Comparison of ENCODE assay signal across 8 cellular contexts in the genomic region with DNA sequence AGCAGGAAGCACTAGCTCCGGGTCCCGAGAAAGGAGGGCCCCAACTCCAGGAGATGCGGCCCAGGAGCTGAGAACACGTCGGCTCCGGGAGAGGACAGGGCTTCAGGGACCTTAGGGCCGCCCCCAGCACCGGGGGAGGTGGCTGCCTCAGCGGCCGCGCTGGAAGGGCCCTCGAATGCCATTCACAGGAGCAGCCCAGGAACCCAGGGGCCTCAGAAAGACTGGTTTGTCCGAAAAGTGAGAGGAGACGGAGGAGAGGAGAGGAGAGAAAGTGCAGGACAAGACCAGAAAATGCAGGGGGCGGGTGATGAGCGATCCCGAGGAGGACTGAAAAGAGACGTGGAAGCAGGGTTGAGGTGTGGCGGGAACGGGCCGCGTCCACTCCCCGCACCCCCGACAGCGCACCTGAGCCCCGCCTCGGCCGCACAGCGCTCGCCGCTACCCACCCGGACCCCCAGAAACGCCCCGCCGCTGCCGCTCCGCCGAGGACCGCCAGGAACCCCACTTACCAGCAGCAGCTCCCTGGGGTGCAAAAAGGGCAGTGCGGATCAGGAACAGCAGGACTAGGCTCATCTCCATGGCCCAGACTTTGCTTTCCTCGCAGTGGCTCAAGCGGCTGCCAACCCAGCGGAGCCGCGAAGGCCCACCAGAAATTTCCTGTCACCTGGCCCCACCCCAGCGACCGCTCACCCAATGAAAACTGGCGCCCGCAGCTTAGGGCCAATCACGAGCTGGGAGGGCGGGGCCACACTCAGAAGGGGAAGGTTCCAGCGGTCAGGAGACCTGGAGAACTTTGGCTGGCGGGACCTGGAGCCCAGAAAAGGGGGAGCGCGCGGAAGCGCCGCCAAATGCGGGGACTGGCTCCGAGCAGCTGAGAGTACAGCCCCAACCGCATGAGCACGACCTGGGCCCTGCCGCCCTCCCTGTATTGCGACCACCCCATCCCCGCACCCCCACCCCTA. TPM values are rescaled to one million over a fixed set of nuclear protein-coding genes. Genes with fewer than 3 reads are reported as not detected.
DNase-seq lines count a peak whose midpoint lies in the region; ATAC-seq and TF ChIP-seq lines count a peak whose summit lies in the region.

No MANE protein-coding gene starts in this region.

- H3K4me2 ChIP-seq in OCI-LY3 (ENCODE audit: low read length) = peak overlapping the region; percentile 43

- TF ChIP-seq CTCF in BJ (IDR thresholded peaks at IDR 0.05; ENCODE audit: insufficient read depth, low read depth, low read length) (no peak), OCI-LY3 (IDR thresholded peaks at IDR 0.05; ENCODE audit: low read depth, low read length) (no peak)

- H3K4me1 ChIP-seq in OCI-LY3 (ENCODE audit: low read length) = peaks cover 3% of the 10 kb centered on the region; the same call in 1 of the 2 replicates
- peaks cover 14 to 20% of the 10 kb centered on the region in 2 donors for H3K4me1 ChIP-seq in naive thymus-derived CD4-positive, alpha-beta T cell (ENCODE audit: control insufficient read depth in 2 of 2, insufficient read depth in 2 of 2, low read length in 2 of 2)

- no peak overlapping the region for H2AFZ ChIP-seq in OCI-LY3 (ENCODE audit: low read depth, low read length)

- no peaks in the 10 kb centered on the region for H3K9me3 Mint-ChIP-seq in activated T-cell treated with anti-CD3 and anti-CD28 coated beads, Interleukin-2, amount 50 U/mL, for 72 hours
- peaks cover 0 to 2% (median 0%) of the 10 kb centered on the region in 11 donors for H3K9me3 Mint-ChIP-seq in naive thymus-derived CD4-positive, alpha-beta T cell
- H3K9me3 Mint-ChIP-seq in stimulated activated effector memory CD8-positive, alpha-beta T cell treated with anti-CD3 and anti-CD28 coated beads, Interleukin-12 subunit alpha, Interleukin-12 subunit beta, amount 100 ng/mL, for 72 hours = no peaks in the 10 kb centered on the region

- no peaks in the 10 kb centered on the region for H3K79me2 ChIP-seq in OCI-LY3 (ENCODE audit: low read length)

- CTCF ChIA-PET in BJ (lab: Yijun Ruan, JAX) = interaction anchor here (0.6 to 7.7 kb wide), 10 partner anchors 9 to 1061 kb away, joined by 3 to 62 read pairs (median 4); no protein-coding TSS in a partner anchor
- CTCF ChIA-PET in naive thymus-derived CD4-positive, alpha-beta T cell (lab: Charles Lee) = interaction anchor here (0.7 to 7.7 kb wide), 9 partner anchors 11 to 219 kb away, joined by 3 to 107 read pairs (median 4); no protein-coding TSS in a partner anchor

- peak overlapping the region; percentile 94 for H3K4me3 Mint-ChIP-seq in activated T-cell treated with anti-CD3 and anti-CD28 coated beads, Interleukin-2, amount 50 U/mL, for 72 hours
- H3K4me3 Mint-ChIP-seq in naive thymus-derived CD4-positive, alpha-beta T cell = peak overlapping the region; percentile 94 to 100 (median 97)
- H3K4me3 Mint-ChIP-seq in stimulated activated effector memory CD8-positive, alpha-beta T cell treated with anti-CD3 and anti-CD28 coated beads, Interleukin-12 subunit alpha, Interleukin-12 subunit beta, amount 100 ng/mL, for 72 hours = peak overlapping the region; percentile 100

- H3K27ac Mint-ChIP-seq in activated T-cell treated with anti-CD3 and anti-CD28 coated beads, Interleukin-2, amount 50 U/mL, for 72 hours = peak overlapping the region; percentile 71
- H3K27ac Mint-ChIP-seq in naive thymus-derived CD4-positive, alpha-beta T cell = peak overlapping the region; percentile 58 to 95 (median 86)
- H3K27ac Mint-ChIP-seq in stimulated activated effector memory CD8-positive, alpha-beta T cell treated with anti-CD3 and anti-CD28 coated beads, Interleukin-12 subunit alpha, Interleukin-12 subunit beta, amount 100 ng/mL, for 72 hours = peak overlapping the region; percentile 95

- no peaks in the 10 kb centered on the region for H4K20me1 ChIP-seq in OCI-LY3 (ENCODE audit: insufficient read depth, low read length)

- peak overlapping the region; percentile 85 for H3K4me3 ChIP-seq in BJ (ENCODE audit: low read depth, low read length)
- peak overlapping the region; percentile 65 for H3K4me3 ChIP-seq in OCI-LY3 (ENCODE audit: low read length)
- peak overlapping the region; percentile 86 for H3K4me3 ChIP-seq in naive thymus-derived CD4-positive, alpha-beta T cell (ENCODE audit: low read length)

- peak; percentile 67 for ATAC-seq in GM19043 (IDR thresholded peaks at IDR 0.05; ENCODE audit: low read depth, unreplicated experiment)
- ATAC-seq in HG03354 (IDR thresholded peaks at IDR 0.05; ENCODE audit: poor library complexity, severe bottlenecking, unreplicated experiment) = peak; percentile 79
- ATAC-seq in activated T-cell treated with anti-CD3 and anti-CD28 coated beads, Interleukin-2, amount 50 U/mL, for 72 hours (replicated peaks in 1 of 2) = peak; percentile 80 to 82
- peak; percentile 87 for ATAC-seq in naive thymus-derived CD4-positive, alpha-beta T cell
- ATAC-seq in stimulated activated effector memory CD8-positive, alpha-beta T cell treated with anti-CD3 and anti-CD28 coated beads, Interleukin-12 subunit alpha, Interleukin-12 subunit beta, amount 100 ng/mL, for 72 hours = peak; percentile 87

- H3K9me3 ChIP-seq in OCI-LY3 (ENCODE audit: insufficient read depth, low read length) = no peaks in the 10 kb centered on the region
- no peaks in the 10 kb centered on the region for H3K9me3 ChIP-seq in naive thymus-derived CD4-positive, alpha-beta T cell (ENCODE audit: control insufficient read depth in 2 of 3, low read length in 3 of 3)

- H3K4me1 Mint-ChIP-seq in activated T-cell treated with anti-CD3 and anti-CD28 coated beads, Interleukin-2, amount 50 U/mL, for 72 hours (ENCODE audit: low read depth) = peaks cover 37% of the 10 kb centered on the region
- peaks cover 32 to 76% (median 62%) of the 10 kb centered on the region in 7 donors for H3K4me1 Mint-ChIP-seq in naive thymus-derived CD4-positive, alpha-beta T cell
- peaks cover 65% of the 10 kb centered on the region for H3K4me1 Mint-ChIP-seq in stimulated activated effector memory CD8-positive, alpha-beta T cell treated with anti-CD3 and anti-CD28 coated beads, Interleukin-12 subunit alpha, Interleukin-12 subunit beta, amount 100 ng/mL, for 72 hours

- H3K36me3 ChIP-seq in BJ (ENCODE audit: control insufficient read depth, insufficient read depth, low read length) = no peaks in the 10 kb centered on the region; the same call in 1 of the 2 replicates
- no peaks in the 10 kb centered on the region for H3K36me3 ChIP-seq in OCI-LY3 (replicated peaks; ENCODE audit: low read depth, low read length)
- peaks cover 0 to 11% (median 0%) of the 10 kb centered on the region in 3 experiments for H3K36me3 ChIP-seq in naive thymus-derived CD4-positive, alpha-beta T cell (ENCODE audit: control insufficient read depth in 2 of 3, insufficient read depth in 3 of 3, low read length in 3 of 3)

- H3K36me3 Mint-ChIP-seq in activated T-cell treated with anti-CD3 and anti-CD28 coated beads, Interleukin-2, amount 50 U/mL, for 72 hours (ENCODE audit: insufficient read depth in 2 of 2) = no peaks in the 10 kb centered on the region
- peaks cover 0 to 11% (median 0%) of the 10 kb centered on the region in 5 donors for H3K36me3 Mint-ChIP-seq in naive thymus-derived CD4-positive, alpha-beta T cell
- peaks cover 14% of the 10 kb centered on the region for H3K36me3 Mint-ChIP-seq in stimulated activated effector memory CD8-positive, alpha-beta T cell treated with anti-CD3 and anti-CD28 coated beads, Interleukin-12 subunit alpha, Interleukin-12 subunit beta, amount 100 ng/mL, for 72 hours

- H3K9ac ChIP-seq in OCI-LY3 (ENCODE audit: low read length) = no peak overlapping the region

- no peak overlapping the region for H3K27ac ChIP-seq in OCI-LY3 (ENCODE audit: low read length)
- peak overlapping the region; percentile 71 for H3K27ac ChIP-seq in naive thymus-derived CD4-positive, alpha-beta T cell (ENCODE audit: low read depth, low read length)

- H3K27me3 ChIP-seq in BJ (ENCODE audit: control insufficient read depth, insufficient read depth, low read length) (no peaks in the 10 kb centered on the region), OCI-LY3 (ENCODE audit: low read depth, low read length) (no peaks in the 10 kb centered on the region)
- no peaks in the 10 kb centered on the region for H3K27me3 ChIP-seq in naive thymus-derived CD4-positive, alpha-beta T cell (ENCODE audit: control insufficient read depth in 2 of 2, insufficient read depth in 2 of 2, low read length in 2 of 2)

- no peaks in the 10 kb centered on the region for H3K27me3 Mint-ChIP-seq in activated T-cell treated with anti-CD3 and anti-CD28 coated beads, Interleukin-2, amount 50 U/mL, for 72 hours (ENCODE audit: low read depth)
- no peaks in the 10 kb centered on the region for H3K27me3 Mint-ChIP-seq in naive thymus-derived CD4-positive, alpha-beta T cell

- intact Hi-C loops in naive thymus-derived CD4-positive, alpha-beta T cell (cut with micrococcal nuclease) = loop anchor here in 1 of 2 donors (5.0 kb wide), 2 partner anchors 194 to 219 kb away; a partner anchor contains a TSS

- DNase-seq in BJ (ENCODE audit: low read depth) (peak; percentile 37), fibroblast of gingiva (ENCODE audit: low read depth) (peak; percentile 80)
- peak; percentile 88 to 90 for DNase-seq in activated T-cell treated with anti-CD3 and anti-CD28 coated beads, Interleukin-2, amount 50 U/mL, for 72 hours
- peak; percentile 65 to 84 (median 78) for DNase-seq in naive thymus-derived CD4-positive, alpha-beta T cell
- DNase-seq in stimulated activated effector memory CD8-positive, alpha-beta T cell treated with anti-CD3 and anti-CD28 coated beads, Interleukin-12 subunit alpha, Interleukin-12 subunit beta, amount 100 ng/mL, for 72 hours (ENCODE audit: low spot score in 2 of 2) = peak; percentile 69 to 92

- POLR2A ChIA-PET in BJ (lab: Charles Lee) = no interaction called here
- POLR2A ChIA-PET in naive thymus-derived CD4-positive, alpha-beta T cell (lab: Charles Lee) = interaction anchor here (0.6 to 5.5 kb wide), 12 partner anchors 10 to 465 kb away, joined by 3 to 32 read pairs (median 4); a partner anchor contains a TSS

RNA-seq across cellular contexts. Expression of a gene that starts 25.4 kb away (rescaled TPM):
- polyA plus RNA-seq in BJ (2011; rRNA removed) = 19.3 and 30.7 TPM in 2 replicates
- polyA minus RNA-seq in BJ (2011; rRNA and poly(A)+ RNA removed) = 10.2 and 11.0 TPM in 2 replicates
- total RNA-seq in activated T-cell treated with anti-CD3 and anti-CD28 coated beads, Interleukin-2, amount 50 U/mL, for 72 hours = 100 to 1,000 TPM; 238 to 275 TPM
- 100 to 1,000 TPM; 502 to 678 (median 522) TPM for total RNA-seq in naive thymus-derived CD4-positive, alpha-beta T cell
- 100 to 1,000 TPM; 348 to 498 TPM for polyA plus RNA-seq in naive thymus-derived CD4-positive, alpha-beta T cell

Comparison
In these comparisons a context has a peak if more than half of its experiments do, and no peak if none do; other contexts are left out.
1. DNase-seq: peak in every context shown above with its lines; median percentile 89 in activated T-cell treated with anti-CD3 and anti-CD28 coated beads, Interleukin-2, amount 50 U/mL, for 72 hours; 80 in stimulated activated effector memory CD8-positive, alpha-beta T cell treated with anti-CD3 and anti-CD28 coated beads, Interleukin-12 subunit alpha, Interleukin-12 subunit beta, amount 100 ng/mL, for 72 hours; 80 in fibroblast of gingiva; 78 in naive thymus-derived CD4-positive, alpha-beta T cell; 37 in BJ.